Comparison of ENCODE assay signal across 9 cellular contexts in the genomic region with DNA sequence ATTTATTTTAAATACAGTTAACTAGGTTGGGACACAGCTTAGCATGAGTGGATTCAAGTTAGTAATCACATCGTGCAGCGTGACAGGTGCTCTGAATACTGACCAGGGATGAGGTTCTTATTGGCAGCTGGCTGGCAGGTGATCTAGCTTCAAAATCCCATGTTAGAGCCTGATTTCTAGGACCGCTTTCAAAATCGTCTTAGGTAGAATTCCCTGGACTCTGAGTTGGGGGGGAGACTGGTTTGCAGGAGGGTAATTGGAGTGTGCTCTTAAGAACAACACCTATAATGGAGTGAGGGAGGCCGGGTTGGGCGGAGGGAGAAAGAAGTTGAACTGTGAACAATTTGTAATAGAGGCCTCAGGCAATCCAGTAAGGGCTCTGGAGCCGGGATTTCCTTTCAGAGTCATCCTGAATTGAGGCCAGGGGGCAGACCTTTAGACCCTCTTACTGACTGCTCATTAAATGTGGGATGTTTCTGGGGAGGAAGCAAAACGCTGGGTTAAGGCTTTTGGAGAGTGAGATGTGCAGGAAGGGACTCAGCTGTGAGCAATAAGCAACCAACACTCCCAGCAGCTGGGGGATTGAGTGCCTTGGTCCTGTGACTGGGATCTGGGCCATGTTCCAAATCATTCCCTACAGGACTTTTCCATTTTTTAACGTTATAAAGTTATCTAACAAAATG. TPM values are rescaled to one million over a fixed set of nuclear protein-coding genes. Genes with fewer than 3 reads are reported as not detected.
A peak's percentile ranks its signal among the peaks of the same experiment; 100 is the strongest.
DNase-seq lines count a peak whose midpoint lies in the region; ATAC-seq, FAIRE-seq and TF ChIP-seq lines count a peak whose summit lies in the region.
"Had no signal": no experiment of that assay in that cellular context is flagged by ENCODE, and none has a peak within 500 bp of the region (broad histone marks: within the 10 kb centered on the region; RNA-seq: fewer than 3 reads in every experiment).

No MANE protein-coding gene starts in this region.

- H2BK5ac ChIP-seq in IMR-90 (ENCODE audit: low read depth, low read length, poor library complexity, severe bottlenecking), result no peak overlapping the region

- intact Hi-C loops in IMR-90 (cut with micrococcal nuclease) (loop anchor here (1.0 to 10.0 kb wide), 3 partner anchors 163 to 1266 kb away; a partner anchor contains a TSS), left lung (cut with DNase I) (no loop called here)

- TF ChIP-seq POLR2A in IMR-90 (IDR thresholded peaks at IDR 0.05; ENCODE audit: low read depth, low read length), result no peak

- H3K9ac ChIP-seq in IMR-90 (ENCODE audit: low read depth, low read length) (no peak overlapping the region), astrocyte (ENCODE audit: low read length) (peak overlapping the region; percentile 98), muscle layer of colon (ENCODE audit: low read length) (no peak overlapping the region)

- H3K27me3 ChIP-seq in IMR-90 (ENCODE audit: control insufficient read depth, insufficient read depth, low read length), result no peaks in the 10 kb centered on the region
- no peaks in the 10 kb centered on the region for H3K27me3 ChIP-seq in astrocyte (ENCODE audit: insufficient read depth, low read length)
- H3K27me3 ChIP-seq in muscle layer of colon (ENCODE audit: control insufficient read depth in 1 of 2, insufficient read depth in 2 of 2, low read length in 2 of 2), result no peaks in the 10 kb centered on the region
- peaks cover 0 to 13% of the 10 kb centered on the region in 2 donors for H3K27me3 ChIP-seq in left lung
- H3K27me3 ChIP-seq: thyroid gland had no signal

- no peak for ATAC-seq in IMR-90 (ENCODE audit: low read depth)
- no peak for ATAC-seq in HG02852 (IDR thresholded peaks at IDR 0.05; ENCODE audit: unreplicated experiment)
- ATAC-seq in left lung, result no peak

- H3K4me1 ChIP-seq in IMR-90 (ENCODE audit: control insufficient read depth, insufficient read depth, low read length) (peaks cover 5% of the 10 kb centered on the region; the same call in 1 of the 2 replicates), astrocyte (ENCODE audit: insufficient read depth, low read length) (peaks cover 15% of the 10 kb centered on the region), muscle layer of colon (ENCODE audit: insufficient read depth, low read length) (peaks cover 20% of the 10 kb centered on the region), left lung (peaks cover 7 to 20% of the 10 kb centered on the region in 2 donors)

- H3K9me3 Mint-ChIP-seq in astrocyte (ENCODE audit: unreplicated experiment), result no peaks in the 10 kb centered on the region

- H3K36me3 Mint-ChIP-seq in astrocyte (ENCODE audit: low read depth, unreplicated experiment), result peaks cover 4% of the 10 kb centered on the region

- H3K4ac ChIP-seq in IMR-90 (ENCODE audit: low read depth, low read length), result no peak overlapping the region

- in situ Hi-C loops in IMR-90 (cut with MboI; ENCODE audit: low sequenced_read_pairs), result loop anchor here (5.0 kb wide), 1 partner anchor 1266 kb away; a partner anchor contains a TSS

- WGBS in IMR-90 (ENCODE audit: extremely low coverage in 2 of 2, insufficient read length in 1 of 2), 2 experiments, result 17% methylated on average over 4 of the region's 9 CpGs; no CpG with 5 or more reads in 1 of the 2 experiments

- no peak overlapping the region for H2BK20ac ChIP-seq in IMR-90 (ENCODE audit: low read depth, low read length)

- H3K4me3 Mint-ChIP-seq in astrocyte (ENCODE audit: unreplicated experiment), result peak overlapping the region; percentile 95

- H3K27me3 Mint-ChIP-seq in astrocyte (ENCODE audit: low read depth, unreplicated experiment), result no peaks in the 10 kb centered on the region

- H4K5ac ChIP-seq in IMR-90 (ENCODE audit: low read depth, low read length), result no peak overlapping the region

- H2AK9ac ChIP-seq in IMR-90 (replicated peaks; ENCODE audit: low read depth, low read length, poor library complexity), result no peak overlapping the region

- no peak overlapping the region for H4K91ac ChIP-seq in IMR-90 (ENCODE audit: insufficient read depth, low read depth, low read length)

- H4K20me1 ChIP-seq in IMR-90 (ENCODE audit: insufficient read depth, low read length) (no peaks in the 10 kb centered on the region; the same call in 1 of the 2 replicates), astrocyte (ENCODE audit: insufficient read depth, low read length) (peaks cover 7% of the 10 kb centered on the region)

- no peak overlapping the region for H2BK15ac ChIP-seq in IMR-90 (ENCODE audit: low read depth, low read length)

- no peak overlapping the region for H3K23ac ChIP-seq in IMR-90 (ENCODE audit: low read depth, low read length)

- peak overlapping the region in 1 of 2 experiments; percentile 87; a peak in 1 of 4 replicates for H4K8ac ChIP-seq in IMR-90 (ENCODE audit: low read depth in 2 of 2, low read length in 2 of 2)

- TF ChIP-seq CTCF in AG04449 (IDR thresholded peaks at IDR 0.05; ENCODE audit: insufficient read depth, low read length, missing control alignments) (no peak), IMR-90 (conservative IDR thresholded peaks at IDR 0.05; ENCODE audit: low read depth, low read length) (no peak), astrocyte (IDR thresholded peaks at IDR 0.05; ENCODE audit: insufficient read depth, low read depth, low read length) (no peak), left lung (IDR thresholded peaks at IDR 0.05) (no peak)

- H3K4me3 ChIP-seq in AG04449 (ENCODE audit: low read depth, low read length) (peak overlapping the region; percentile 98), IMR-90 (ENCODE audit: insufficient read depth, low read depth, low read length) (no peak overlapping the region), astrocyte (ENCODE audit: insufficient read depth, low read depth, low read length) (peak overlapping the region; percentile 96), muscle layer of colon (ENCODE audit: low read depth in 1 of 2, low read length in 2 of 2) (peak overlapping the region in 1 of 2 donors; percentile 99), left lung (peak overlapping the region in 1 of 2 donors; percentile 76)

- peaks cover 6% of the 10 kb centered on the region for H3K36me3 ChIP-seq in IMR-90 (ENCODE audit: control insufficient read depth, insufficient read depth, low read length)
- H3K36me3 ChIP-seq in astrocyte (ENCODE audit: insufficient read depth, low read length), result peaks cover 16% of the 10 kb centered on the region
- peaks cover 22% of the 10 kb centered on the region for H3K36me3 ChIP-seq in muscle layer of colon (ENCODE audit: insufficient read depth, low read length)
- peaks cover 3 to 16% of the 10 kb centered on the region in 2 donors for H3K36me3 ChIP-seq in left lung

- H3K27ac Mint-ChIP-seq in astrocyte (ENCODE audit: unreplicated experiment), result no peak overlapping the region

- no peak for TF ChIP-seq RAD21 in IMR-90 (IDR thresholded peaks at IDR 0.05; ENCODE audit: low read length)

- CTCF ChIA-PET in AG04449 (lab: Yijun Ruan, JAX) (interaction anchor here (0.6 to 4.9 kb wide), 21 partner anchors 8 to 1278 kb away, joined by 3 to 92 read pairs (median 8); a partner anchor contains a TSS), IMR-90 (lab: Yijun Ruan, JAX) (interaction anchor here (0.6 to 1.8 kb wide), 4 partner anchors 17 to 1485 kb away, joined by 3 read pairs; no protein-coding TSS in a partner anchor)

- H2AFZ ChIP-seq in IMR-90 (replicated peaks; ENCODE audit: low read length, poor library complexity), result peak overlapping the region; percentile 75
- H2AFZ ChIP-seq in astrocyte (ENCODE audit: low read depth, low read length), result peak overlapping the region; percentile 6

- DNase-seq in AG04449 (ENCODE audit: low read depth, low spot score) (no peak), IMR-90 (no peak), astrocyte (ENCODE audit: low read depth) (no peak), NCI-H128 (lab: John Stamatoyannopoulos, UW; ENCODE audit: unreplicated experiment) (no peak), left lung (no peak), 8988T (no peak)

- peaks cover 33% of the 10 kb centered on the region for H3K79me2 ChIP-seq in astrocyte (ENCODE audit: insufficient read depth, low read length)

- no peak overlapping the region for H3K18ac ChIP-seq in IMR-90 (ENCODE audit: low read depth, low read length)

- no peak overlapping the region for H3K56ac ChIP-seq in IMR-90 (ENCODE audit: extremely low read depth, insufficient read depth, low read length)

- H2BK120ac ChIP-seq in IMR-90 (ENCODE audit: low read depth, low read length), result no peak overlapping the region

- H3K4me2 ChIP-seq in IMR-90 (ENCODE audit: low read depth, low read length), result peak overlapping the region; percentile 42; the same call in 1 of the 2 replicates
- peak overlapping the region; percentile 94 for H3K4me2 ChIP-seq in astrocyte (ENCODE audit: low read length)

- H3K9me1 ChIP-seq in IMR-90 (ENCODE audit: insufficient read depth, low read length), result no peaks in the 10 kb centered on the region

- peaks cover 8 to 21% of the 10 kb centered on the region in 2 experiments for H3K79me1 ChIP-seq in IMR-90 (ENCODE audit: low read depth in 1 of 2, low read length in 2 of 2)

- H3K9me3 ChIP-seq in IMR-90 (ENCODE audit: control insufficient read depth, insufficient read depth, low read length) (no peaks in the 10 kb centered on the region), astrocyte (ENCODE audit: insufficient read depth, low read depth, low read length) (no peaks in the 10 kb centered on the region), muscle layer of colon (ENCODE audit: low read length) (no peaks in the 10 kb centered on the region), left lung (no peaks in the 10 kb centered on the region)
- H3K9me3 ChIP-seq: thyroid gland had no signal

- no TSS peak for BruUV-seq in IMR-90 (replicated peaks; lab: Mats Ljungman, UMichigan)

- peaks cover 12% of the 10 kb centered on the region for H3K4me1 Mint-ChIP-seq in astrocyte (ENCODE audit: low read depth, unreplicated experiment)

- dilution Hi-C loops in IMR-90 (cut with HindIII; ENCODE audit: low sequenced_read_pairs, unreplicated experiment), result no loop called here

- no peak overlapping the region for H2AK5ac ChIP-seq in IMR-90 (ENCODE audit: low read depth, low read length)

- no peak overlapping the region for H3K14ac ChIP-seq in IMR-90 (replicated peaks; ENCODE audit: low read depth, low read length)

- FAIRE-seq in astrocyte (lab: Jason Lieb, UNC), result no peak

- POLR2A ChIA-PET in AG04449 (lab: Yijun Ruan, JAX) (interaction anchor here (0.7 to 1.7 kb wide), 2 partner anchors 78 to 1266 kb away, joined by 3 to 13 read pairs; a partner anchor contains a TSS), IMR-90 (lab: Charles Lee; ENCODE audit: unreplicated experiment) (no interaction called here)

- H3K27ac ChIP-seq in IMR-90 (ENCODE audit: insufficient read depth, low read length) (no peak overlapping the region), astrocyte (ENCODE audit: low read depth, low read length) (no peak overlapping the region), muscle layer of colon (ENCODE audit: low read depth, low read length) (peak overlapping the region; percentile 62), left lung (peak overlapping the region in 1 of 2 donors; percentile 93)

TF ChIP-seq in IMR-90, 13 proteins besides CTCF, POLR2A, EP300 and RAD21 (continues in another document):
- TF ChIP-seq RFX5 (IDR thresholded peaks at IDR 0.05; ENCODE audit: low read depth, low read length), result no peak

RNA-seq across cellular contexts. Expression of a gene that starts 0.9 kb away (rescaled TPM):
- total RNA-seq in IMR-90 (2012; rRNA removed) (21.9 and 26.9 TPM in 2 replicates), astrocyte (26.5 and 29.0 TPM in 2 replicates), left lung (10 to 100 TPM; 13.3 to 18.8 TPM)
- 15.3 and 16.4 TPM in 2 replicates for polyA plus RNA-seq in IMR-90 (2012; rRNA removed)
- polyA plus RNA-seq in IMR-90 (2012; cell fraction: cytosol; rRNA removed), result 7.4 and 13.4 TPM in 2 replicates
- polyA plus RNA-seq in IMR-90 (2012; cell fraction: nucleus; rRNA removed; ENCODE audit: low replicate concordance), result 7.7 and 10.8 TPM in 2 replicates
